1 cellular context compared by ENCODE assay signal in genomic region chr18:48934708-48935432, GRCh38.
TF ChIP-seq lines count a peak whose summit lies in the region.

No MANE protein-coding gene starts in this region.

TF ChIP-seq in K562, 482 proteins besides CTCF, POLR2A, EP300 and RAD21 (continued from another document and continues in another):
- TF ChIP-seq AFF1 (IDR thresholded peaks at IDR 0.05; ENCODE audit: low read depth in 1 of 2, partially characterized antibody in 2 of 2) (no peak), PBX2 (CRISPR knock-in tag; IDR thresholded peaks at IDR 0.05; ENCODE audit: low read depth) (no peak), PBX2 (tag; conservative IDR thresholded peaks at IDR 0.05; ENCODE audit: low read depth) (no peak), ZBTB40 (IDR thresholded peaks at IDR 0.05) (peak; percentile 53; the same call in 1 of the 2 replicates), ZBTB40 (CRISPR knock-in tag; IDR thresholded peaks at IDR 0.05) (no peak), HLTF (IDR thresholded peaks at IDR 0.05) (no peak), FOXA1 (IDR thresholded peaks at IDR 0.05; ENCODE audit: borderline replicate concordance) (no peak), KLF13 (tag; IDR thresholded peaks at IDR 0.05; ENCODE audit: borderline replicate concordance, low read depth) (no peak), DLX4 (CRISPR knock-in tag; IDR thresholded peaks at IDR 0.05) (no peak), TARDBP (IDR thresholded peaks at IDR 0.05) (no peak), PURB (CRISPR knock-in tag; IDR thresholded peaks at IDR 0.05; ENCODE audit: low read depth) (no peak), ZNF184 (CRISPR knock-in tag; IDR thresholded peaks at IDR 0.05) (no peak), CREB1 (IDR thresholded peaks at IDR 0.05) (no peak), CREB1 (CRISPR knock-in tag; IDR thresholded peaks at IDR 0.05) (no peak), ZFP91 (CRISPR knock-in tag; IDR thresholded peaks at IDR 0.05) (no peak), ZNF584 (CRISPR knock-in tag; IDR thresholded peaks at IDR 0.05; ENCODE audit: low read depth) (no peak), HNRNPLL (IDR thresholded peaks at IDR 0.05; ENCODE audit: low read depth, low read length, poor library complexity, severe bottlenecking) (no peak), BCL6 (CRISPR knock-in tag; IDR thresholded peaks at IDR 0.05) (no peak), ILF3 (IDR thresholded peaks at IDR 0.05; ENCODE audit: borderline replicate concordance) (no peak), SAFB2 (IDR thresholded peaks at IDR 0.05; ENCODE audit: borderline replicate concordance, low read depth, low read length, severe bottlenecking) (no peak), CHD4 (IDR thresholded peaks at IDR 0.05; ENCODE audit: insufficient read depth, insufficient replicate concordance, low read depth, low read length, poor library complexity, severe bottlenecking) (no peak), FOXJ2 (tag; IDR thresholded peaks at IDR 0.05) (no peak), EP400 (IDR thresholded peaks at IDR 0.05) (0 out of 2 replicates have a peak, but pooled peaks have one; percentile 19), SIN3A (IDR thresholded peaks at IDR 0.05; ENCODE audit: borderline replicate concordance in 2 of 2, control insufficient read depth in 1 of 2, low read depth in 2 of 2, low read length in 2 of 2) (no peak), KAT8 (IDR thresholded peaks at IDR 0.05; ENCODE audit: low read depth) (no peak), DACH1 (IDR thresholded peaks at IDR 0.05; ENCODE audit: partially characterized antibody) (no peak), NFRKB (IDR thresholded peaks at IDR 0.05; ENCODE audit: low read depth) (no peak), IRF9 (tag; IDR thresholded peaks at IDR 0.05) (peak; percentile 65; the same call in 1 of the 2 replicates), TAF7 (tag; IDR thresholded peaks at IDR 0.05) (no peak), KLF6 (CRISPR knock-in tag; IDR thresholded peaks at IDR 0.05; ENCODE audit: borderline replicate concordance) (no peak), PHF8 (IDR thresholded peaks at IDR 0.05; ENCODE audit: borderline replicate concordance, low read length) (no peak), ZFPM2 (CRISPR knock-in tag; IDR thresholded peaks at IDR 0.05) (no peak), ZNF639 (CRISPR knock-in tag; conservative IDR thresholded peaks at IDR 0.05 in 1 of 2, IDR thresholded peaks at IDR 0.05 in 1 of 2) (no peak)
